Comparison of ENCODE assay signal across 9 cellular contexts in the genomic region with DNA sequence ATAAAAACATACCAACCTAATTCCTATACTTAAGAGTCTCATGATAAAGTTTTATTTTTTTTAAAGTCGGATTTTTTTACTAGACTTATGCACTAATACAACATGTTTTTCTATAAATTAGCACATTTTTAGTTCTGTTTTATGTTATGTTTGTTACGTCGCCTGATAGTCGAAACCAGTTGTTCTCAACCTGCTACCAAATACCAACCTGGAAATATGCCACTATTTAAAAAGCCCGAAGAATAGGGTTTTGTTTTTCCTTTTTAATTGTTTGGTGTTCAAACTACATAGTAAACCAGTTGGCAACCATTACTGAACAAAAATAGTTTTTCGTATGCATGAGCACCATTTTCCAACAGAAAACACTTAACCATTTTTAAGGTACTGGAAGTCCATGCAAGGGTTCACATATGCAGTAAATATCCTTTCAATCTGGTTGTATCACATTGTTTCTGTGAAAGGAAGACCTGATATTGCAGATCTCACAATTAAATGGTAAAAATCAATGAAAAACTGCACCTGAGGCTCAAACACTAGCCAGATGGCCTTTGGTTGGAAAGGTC. TPM values are rescaled to one million over a fixed set of nuclear protein-coding genes. Genes with fewer than 3 reads are reported as not detected.
DNase-seq lines count a peak whose midpoint lies in the region; ATAC-seq, FAIRE-seq and TF ChIP-seq lines count a peak whose summit lies in the region.
"Had no signal": no experiment of that assay in that cellular context is flagged by ENCODE, and none has a peak within 500 bp of the region (broad histone marks: within the 10 kb centered on the region; RNA-seq: fewer than 3 reads in every experiment).

No MANE protein-coding gene starts in this region.

- H3K4me3 Mint-ChIP-seq in activated CD4-positive, alpha-beta memory T cell treated with anti-CD3 and anti-CD28 coated beads for 36 hours: peak overlapping the region; percentile 37

- CTCF ChIA-PET in activated CD4-positive, alpha-beta memory T cell treated with anti-CD3 and anti-CD28 coated beads for 36 hours (lab: Charles Lee): no interaction called here

- H3K27ac Mint-ChIP-seq in activated CD4-positive, alpha-beta memory T cell treated with anti-CD3 and anti-CD28 coated beads for 36 hours: no peak overlapping the region

- POLR2A ChIA-PET in activated CD4-positive, alpha-beta memory T cell treated with anti-CD3 and anti-CD28 coated beads for 36 hours (lab: Charles Lee): no interaction called here

- peak overlapping the region; percentile 87 for H3K27ac ChIP-seq in right cardiac atrium (ENCODE audit: low read length)

- no peaks in the 10 kb centered on the region for H3K27me3 ChIP-seq in right cardiac atrium (ENCODE audit: control insufficient read depth, insufficient read depth)

- peak; percentile 30 for FAIRE-seq in H54 (lab: Jason Lieb, UNC)

- H3K4me3 ChIP-seq in right cardiac atrium (ENCODE audit: low read length): peak overlapping the region; percentile 78
- H3K4me3 ChIP-seq in skeletal muscle cell (ENCODE audit: low read depth, low read length): peak overlapping the region; percentile 74

- intact Hi-C loops in activated CD4-positive, alpha-beta memory T cell treated with anti-CD3 and anti-CD28 coated beads for 36 hours (cut with micrococcal nuclease): no loop called here
- intact Hi-C loops in right cardiac atrium (cut with DNase I): no loop called here

- H3K9me3 Mint-ChIP-seq in activated CD4-positive, alpha-beta memory T cell treated with anti-CD3 and anti-CD28 coated beads for 36 hours: no peaks in the 10 kb centered on the region

- ATAC-seq in right cardiac atrium: no peak
- ATAC-seq in GM18861 (IDR thresholded peaks at IDR 0.05; ENCODE audit: unreplicated experiment): no peak
- ATAC-seq in HG02938 (IDR thresholded peaks at IDR 0.05; ENCODE audit: unreplicated experiment): no peak

- peaks cover 27% of the 10 kb centered on the region for H3K27me3 Mint-ChIP-seq in activated CD4-positive, alpha-beta memory T cell treated with anti-CD3 and anti-CD28 coated beads for 36 hours

- TF ChIP-seq POLR2A in H54 (IDR thresholded peaks at IDR 0.05; ENCODE audit: low read depth, low read length): no peak

- H3K4me1 ChIP-seq in right cardiac atrium (ENCODE audit: control insufficient read depth, insufficient read depth, low read length): no peaks in the 10 kb centered on the region

- H3K36me3 Mint-ChIP-seq in activated CD4-positive, alpha-beta memory T cell treated with anti-CD3 and anti-CD28 coated beads for 36 hours: no peaks in the 10 kb centered on the region

- DNase-seq in H54 (ENCODE audit: insufficient read length, low spot score) (no peak), right cardiac atrium (no peak), skeletal muscle cell (ENCODE audit: low read depth) (no peak), T1000 (lab: John Stamatoyannopoulos, UW) (no peak), kidney tubule cell (ENCODE audit: low spot score) (no peak)
- no peak for DNase-seq in activated CD4-positive, alpha-beta memory T cell treated with anti-CD3 and anti-CD28 coated beads for 36 hours
- DNase-seq: central memory CD4-positive, alpha-beta T cell had no signal

- H3K9me3 ChIP-seq in right cardiac atrium (ENCODE audit: control insufficient read depth, low read length): no peaks in the 10 kb centered on the region

- WGBS in right cardiac atrium: 45% methylated on average over 6 of the region's 6 CpGs

- peaks cover 12% of the 10 kb centered on the region for H3K4me1 Mint-ChIP-seq in activated CD4-positive, alpha-beta memory T cell treated with anti-CD3 and anti-CD28 coated beads for 36 hours (ENCODE audit: low read depth)

RNA-seq across cellular contexts. Expression of a gene that starts 1.4 kb away (rescaled TPM):
- 1 to 10 TPM; 1.3 to 1.7 TPM for total RNA-seq in activated CD4-positive, alpha-beta memory T cell treated with anti-CD3 and anti-CD28 coated beads for 36 hours
- 10 to 100 TPM; 37.9 to 50.2 (median 46.7) TPM for total RNA-seq in right cardiac atrium
- polyA plus RNA-seq in right cardiac atrium: 6.7 TPM

Comparison
In these comparisons a context has a peak if more than half of its experiments do, and no peak if none do; other contexts are left out.
1. RNA of a gene that starts 1.4 kb away (total RNA-seq): 37.9 to 50.2 TPM in right cardiac atrium; 1.3 to 1.7 TPM in activated CD4-positive, alpha-beta memory T cell treated with anti-CD3 and anti-CD28 coated beads for 36 hours; every median in the first group is over 10 times any median in the second.